Comparison of ENCODE assay signal across 16 cellular contexts in the genomic region with DNA sequence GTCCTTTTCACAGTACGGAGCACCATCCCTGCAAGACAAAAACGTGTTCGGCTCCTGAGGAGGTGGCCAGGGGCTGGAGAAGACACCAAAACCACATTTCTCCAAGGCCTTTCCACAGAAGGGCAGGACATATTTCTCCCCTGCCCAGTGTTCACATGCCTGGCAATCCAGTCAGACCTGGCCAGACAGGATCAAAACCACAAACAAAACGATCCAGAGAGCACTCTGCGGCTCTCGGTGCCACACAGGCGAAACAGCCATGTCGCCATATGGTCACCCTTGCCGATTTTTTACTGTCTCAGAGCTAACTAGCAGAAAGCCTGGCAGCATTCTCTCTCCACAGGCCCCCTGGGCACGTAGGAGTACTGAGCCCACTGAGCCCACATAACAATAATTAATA.
DNase-seq lines count a peak whose midpoint lies in the region; ATAC-seq, FAIRE-seq and TF ChIP-seq lines count a peak whose summit lies in the region.
"Had no signal": no experiment of that assay in that cellular context is flagged by ENCODE, and none has a peak within 500 bp of the region (broad histone marks: within the 10 kb centered on the region; RNA-seq: fewer than 3 reads in every experiment).

No MANE protein-coding gene starts in this region.

- H3K27me3 ChIP-seq in CD8-positive, alpha-beta memory T cell (ENCODE audit: insufficient read depth, low read length, poor library complexity, severe bottlenecking), result no peaks in the 10 kb centered on the region
- peaks cover 5% of the 10 kb centered on the region for H3K27me3 ChIP-seq in astrocyte (ENCODE audit: insufficient read depth, low read length)
- H3K27me3 ChIP-seq: cardiac muscle cell, heart right ventricle, right atrium auricular region had no signal

- H3K36me3 Mint-ChIP-seq in CD8-positive, alpha-beta memory T cell, result no peaks in the 10 kb centered on the region
- peaks cover 43% of the 10 kb centered on the region for H3K36me3 Mint-ChIP-seq in astrocyte (ENCODE audit: low read depth, unreplicated experiment)
- no peaks in the 10 kb centered on the region for H3K36me3 Mint-ChIP-seq in naive thymus-derived CD8-positive, alpha-beta T cell

- no peak overlapping the region for H3K27ac ChIP-seq in CD8-positive, alpha-beta memory T cell (ENCODE audit: low read depth, low read length)
- H3K27ac ChIP-seq in KOPT-K1 (ENCODE audit: low read depth, low read length, poor library complexity, severe bottlenecking) (peak overlapping the region; percentile 84), astrocyte (ENCODE audit: low read depth, low read length) (no peak overlapping the region)
- H3K27ac ChIP-seq: cardiac muscle cell had no signal

- no peak for FAIRE-seq in astrocyte (lab: Jason Lieb, UNC)

- peak overlapping the region in 6 of 7 donors; percentile 61 to 85 (median 80) for H3K4me3 Mint-ChIP-seq in CD8-positive, alpha-beta memory T cell
- no peak overlapping the region for H3K4me3 Mint-ChIP-seq in astrocyte (ENCODE audit: unreplicated experiment)
- peak overlapping the region in 9 of 10 donors; percentile 11 to 82 (median 68) for H3K4me3 Mint-ChIP-seq in naive thymus-derived CD8-positive, alpha-beta T cell
- H3K4me3 Mint-ChIP-seq: nephron progenitor cell had no signal

- no peak for TF ChIP-seq CTCF in astrocyte (IDR thresholded peaks at IDR 0.05; ENCODE audit: insufficient read depth, low read depth, low read length)

- no peaks in the 10 kb centered on the region for H3K9me3 ChIP-seq in CD8-positive, alpha-beta memory T cell (ENCODE audit: low read length)
- H3K9me3 ChIP-seq in KOPT-K1 (ENCODE audit: insufficient read depth, low read length, poor library complexity, severe bottlenecking) (no peaks in the 10 kb centered on the region), astrocyte (ENCODE audit: insufficient read depth, low read depth, low read length) (no peaks in the 10 kb centered on the region)
- H3K9me3 ChIP-seq: heart right ventricle, right atrium auricular region, SK-N-SH had no signal

- H3K9ac ChIP-seq in astrocyte (ENCODE audit: low read length), result no peak overlapping the region
- H3K9ac ChIP-seq: SK-N-SH had no signal

- CTCF ChIA-PET in CD8-positive, alpha-beta memory T cell (lab: Charles Lee), result interaction anchor here (1.3 to 15.3 kb wide), 6 partner anchors 13 to 241 kb away, joined by 3 to 106 read pairs (median 10); no protein-coding TSS in a partner anchor

- no peak for ATAC-seq in naive thymus-derived CD8-positive, alpha-beta T cell
- ATAC-seq in GM21528 (IDR thresholded peaks at IDR 0.05; ENCODE audit: low FRiP score, unreplicated experiment) (no peak), HG03432 (IDR thresholded peaks at IDR 0.05; ENCODE audit: unreplicated experiment) (no peak)
- ATAC-seq: heart right ventricle had no signal

- no peak for DNase-seq in CD8-positive, alpha-beta memory T cell
- peak; percentile 17 for DNase-seq in astrocyte (ENCODE audit: low read depth)
- DNase-seq in naive thymus-derived CD8-positive, alpha-beta T cell, result no peak
- no peak for DNase-seq in NCI-H748 treated with DMSO at 0.1 percent for 48 hours (lab: John Stamatoyannopoulos, UW)
- DNase-seq: heart right ventricle; left colon; NCI-H2171 treated with DMSO at 0.1 percent for 48 hours; nephron progenitor cell; SK-N-SH; stimulated activated CD4-positive, alpha-beta T cell treated with anti-CD3 and anti-CD28 coated beads, Interleukin-4, amount 100 ng/mL, for 4 hours had no signal

- no peaks in the 10 kb centered on the region for H3K9me3 Mint-ChIP-seq in CD8-positive, alpha-beta memory T cell
- H3K9me3 Mint-ChIP-seq in astrocyte (ENCODE audit: unreplicated experiment), result no peaks in the 10 kb centered on the region
- H3K9me3 Mint-ChIP-seq in naive thymus-derived CD8-positive, alpha-beta T cell, result no peaks in the 10 kb centered on the region
- H3K9me3 Mint-ChIP-seq: activated T-helper 2 cell treated with anti-CD3 and anti-CD28 coated beads, Interferon-gamma antibody, Interleukin-2, Interleukin-4, amounts not matched to agents 10 μg/mL and 5 μg/mL and 100 μg/mL, durations not matched to agents 14 hours and 24 hours and 36 hours; nephron progenitor cell had no signal

- H3K36me3 ChIP-seq in CD8-positive, alpha-beta memory T cell (ENCODE audit: insufficient read depth, low read length), result no peaks in the 10 kb centered on the region
- no peaks in the 10 kb centered on the region for H3K36me3 ChIP-seq in KOPT-K1 (ENCODE audit: insufficient read depth, low read length)
- H3K36me3 ChIP-seq in astrocyte (ENCODE audit: insufficient read depth, low read length), result no peaks in the 10 kb centered on the region
- H3K36me3 ChIP-seq: cardiac muscle cell had no signal

- POLR2A ChIA-PET in CD8-positive, alpha-beta memory T cell (lab: Charles Lee), result interaction anchor here (1.5 kb wide), 1 partner anchor 18 kb away, joined by 4 read pairs; no protein-coding TSS in a partner anchor
- POLR2A ChIA-PET in naive thymus-derived CD8-positive, alpha-beta T cell (lab: Charles Lee), result interaction anchor here (0.9 to 18.4 kb wide), 8 partner anchors 21 to 371 kb away, joined by 3 to 654 read pairs (median 6); partner anchors contain the start of genes CCDC186 and FHIP2A

- no peak overlapping the region for H3K4me2 ChIP-seq in astrocyte (ENCODE audit: low read length)
- H3K4me2 ChIP-seq: SK-N-SH had no signal

- H4K20me1 ChIP-seq in astrocyte (ENCODE audit: insufficient read depth, low read length), result peaks cover 3% of the 10 kb centered on the region

- no peak overlapping the region for H2AFZ ChIP-seq in astrocyte (ENCODE audit: low read depth, low read length)

- peak overlapping the region; percentile 17 to 100 (median 98) for H3K27ac Mint-ChIP-seq in CD8-positive, alpha-beta memory T cell
- peak overlapping the region; percentile 66 for H3K27ac Mint-ChIP-seq in astrocyte (ENCODE audit: unreplicated experiment)
- H3K27ac Mint-ChIP-seq in naive thymus-derived CD8-positive, alpha-beta T cell, result peak overlapping the region; percentile 90 to 100 (median 99)
- H3K27ac Mint-ChIP-seq: nephron progenitor cell had no signal

- H3K4me1 Mint-ChIP-seq in CD8-positive, alpha-beta memory T cell, result peaks cover 64 to 86% (median 80%) of the 10 kb centered on the region in 3 donors
- H3K4me1 Mint-ChIP-seq in astrocyte (ENCODE audit: low read depth, unreplicated experiment), result peaks cover 27% of the 10 kb centered on the region
- H3K4me1 Mint-ChIP-seq in naive thymus-derived CD8-positive, alpha-beta T cell, result peaks cover 40 to 91% (median 86%) of the 10 kb centered on the region in 4 donors

- peak overlapping the region; percentile 16 for H3K4me3 ChIP-seq in CD8-positive, alpha-beta memory T cell (ENCODE audit: low read length)
- no peak overlapping the region for H3K4me3 ChIP-seq in astrocyte (ENCODE audit: insufficient read depth, low read depth, low read length)
- H3K4me3 ChIP-seq: cardiac muscle cell, heart right ventricle, right atrium auricular region had no signal

- H3K4me1 ChIP-seq in CD8-positive, alpha-beta memory T cell (ENCODE audit: insufficient read depth, low read length), result peaks cover 85% of the 10 kb centered on the region
- H3K4me1 ChIP-seq in astrocyte (ENCODE audit: insufficient read depth, low read length), result peaks cover 10% of the 10 kb centered on the region

- peaks cover 0 to 2% of the 10 kb centered on the region in 2 donors for H3K27me3 Mint-ChIP-seq in CD8-positive, alpha-beta memory T cell
- no peaks in the 10 kb centered on the region for H3K27me3 Mint-ChIP-seq in astrocyte (ENCODE audit: low read depth, unreplicated experiment)
- H3K27me3 Mint-ChIP-seq in naive thymus-derived CD8-positive, alpha-beta T cell, result no peaks in the 10 kb centered on the region

- no peaks in the 10 kb centered on the region for H3K79me2 ChIP-seq in astrocyte (ENCODE audit: insufficient read depth, low read length)
